Comparison of ENCODE assay signal across 7 cellular contexts in the genomic region with DNA sequence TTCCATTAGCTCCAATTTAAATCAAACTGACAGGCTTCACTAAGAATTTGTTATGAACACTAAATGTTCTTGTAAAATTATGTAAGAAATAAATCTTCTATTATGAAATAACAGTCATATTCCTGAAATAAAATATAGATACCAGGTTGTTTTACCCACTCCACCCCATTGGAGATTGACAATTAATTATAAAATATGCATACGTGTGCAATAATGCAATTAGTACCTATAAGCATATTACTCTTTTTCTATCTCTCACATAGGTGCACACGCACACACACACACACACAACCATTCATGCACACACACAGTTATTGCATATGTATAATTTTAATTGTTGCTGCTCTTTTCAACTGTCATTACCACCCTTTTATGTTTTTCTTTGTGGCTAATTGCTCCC.
"Had no signal": no experiment of that assay in that cellular context is flagged by ENCODE, and none has a peak within 500 bp of the region (broad histone marks: within the 10 kb centered on the region; RNA-seq: fewer than 3 reads in every experiment).

No MANE protein-coding gene starts in this region.

- H3K36me3 ChIP-seq: HAP-1 had no signal

- H2AFZ ChIP-seq: GM23248 had no signal

- H3K9me3 ChIP-seq: HAP-1 had no signal

- H3K9ac ChIP-seq: GM23248 had no signal

- H3K4me3 ChIP-seq: GM23248, HAP-1 had no signal

- H3K4me1 ChIP-seq: HAP-1 had no signal

- H3K27ac ChIP-seq: GM23248 had no signal

- ATAC-seq: HCT116 had no signal

- DNase-seq: GM23248, GOT3, H7, HFFc6, KBM-7 had no signal
